In the genomic region with DNA sequence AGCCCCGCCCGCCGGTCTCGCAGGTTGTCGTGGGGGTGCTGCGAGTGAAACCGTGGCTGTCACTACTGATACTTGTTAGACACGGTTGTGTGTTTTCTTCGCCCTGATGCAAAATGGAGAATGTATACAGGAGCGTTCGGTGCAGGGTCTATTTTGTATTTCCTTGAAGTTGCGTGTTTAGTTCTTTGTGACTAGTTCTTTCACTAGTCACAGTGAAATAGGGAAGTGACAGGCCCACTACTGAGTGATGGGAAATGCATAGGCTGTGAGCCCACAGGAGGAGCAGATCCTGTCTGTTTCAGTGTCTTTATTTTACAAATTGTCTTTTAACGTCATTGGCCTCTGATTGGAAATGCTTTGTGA, we compare ENCODE assay signal across 8 cellular contexts. TPM values are rescaled to one million over a fixed set of nuclear protein-coding genes. Genes with fewer than 3 reads are reported as not detected.
DNase-seq lines count a peak whose midpoint lies in the region; ATAC-seq and TF ChIP-seq lines count a peak whose summit lies in the region.

No MANE protein-coding gene starts in this region.

- no peaks in the 10 kb centered on the region for H3K9me3 Mint-ChIP-seq in activated T-cell treated with anti-CD3 and anti-CD28 coated beads, Interleukin-2, amount 50 U/mL, for 24 hours
- no peaks in the 10 kb centered on the region for H3K9me3 Mint-ChIP-seq in naive thymus-derived CD8-positive, alpha-beta T cell

- no peaks in the 10 kb centered on the region for H4K20me1 ChIP-seq in PC-3 (ENCODE audit: low read length)

- CTCF ChIA-PET in PC-3 (lab: Charles Lee), result interaction anchor here (1.2 kb wide), 1 partner anchor 11 kb away, joined by 4 read pairs; the partner anchor contains the start of gene EEF1AKMT2

- POLR2A ChIA-PET in PC-3 (lab: Charles Lee; ENCODE audit: unreplicated experiment), result interaction anchor here (0.6 kb wide), 1 partner anchor 227 kb away, joined by 3 read pairs; no protein-coding TSS in a partner anchor
- POLR2A ChIA-PET in naive thymus-derived CD8-positive, alpha-beta T cell (lab: Charles Lee), result interaction anchor here (0.9 to 1.2 kb wide), 6 partner anchors 9 to 340 kb away, joined by 3 to 15 read pairs (median 6); partner anchors contain the start of genes EEF1AKMT2 and LHPP

- intact Hi-C loops in PC-3 (cut with micrococcal nuclease), result no loop called here

- DNase-seq in activated T-cell treated with anti-CD3 and anti-CD28 coated beads, Interleukin-2, amount 50 U/mL, for 24 hours, result no peak
- no peak for DNase-seq in activated T-cell treated with anti-CD3 and anti-CD28 coated beads, Interleukin-2, amount 50 U/mL, for 48 hours
- DNase-seq in PC-3 (no peak), NCI-H345 treated with DMSO at 0.1 percent for 48 hours (lab: John Stamatoyannopoulos, UW; ENCODE audit: unreplicated experiment) (no peak), HCEC 1CT (no peak)
- peak in 2 of 10 donors; percentile 2 to 3 for DNase-seq in naive thymus-derived CD8-positive, alpha-beta T cell

- BruUV-seq in PC-3 (replicated peaks; lab: Mats Ljungman, UMichigan), result TSS peak; percentile 51

- peak overlapping the region; percentile 96 for H3K4me3 Mint-ChIP-seq in activated T-cell treated with anti-CD3 and anti-CD28 coated beads, Interleukin-2, amount 50 U/mL, for 24 hours
- peak overlapping the region; percentile 85 to 94 (median 89) for H3K4me3 Mint-ChIP-seq in naive thymus-derived CD8-positive, alpha-beta T cell

- H3K4me1 Mint-ChIP-seq in activated T-cell treated with anti-CD3 and anti-CD28 coated beads, Interleukin-2, amount 50 U/mL, for 24 hours (ENCODE audit: low read depth), result peaks cover 22% of the 10 kb centered on the region
- H3K4me1 Mint-ChIP-seq in naive thymus-derived CD8-positive, alpha-beta T cell, result peaks cover 6 to 26% (median 15%) of the 10 kb centered on the region in 4 donors

- no peaks in the 10 kb centered on the region for H3F3A ChIP-seq in PC-3 (ENCODE audit: low read length, unreplicated experiment)

- H3K9ac ChIP-seq in PC-3 (ENCODE audit: low read length), result peak overlapping the region; percentile 95

- 3 to 6% methylated on average over 13 of the region's 13 CpGs for WGBS in ectodermal cell, 2 experiments

- H3K27ac Mint-ChIP-seq in activated T-cell treated with anti-CD3 and anti-CD28 coated beads, Interleukin-2, amount 50 U/mL, for 24 hours, result peak overlapping the region; percentile 96
- H3K27ac Mint-ChIP-seq in naive thymus-derived CD8-positive, alpha-beta T cell, result peak overlapping the region; percentile 79 to 96 (median 90)

- no peaks in the 10 kb centered on the region for H3K9me3 ChIP-seq in PC-3 (ENCODE audit: low read length)
- no peaks in the 10 kb centered on the region for H3K9me3 ChIP-seq in ectodermal cell (ENCODE audit: control insufficient read depth, low read length)

- H3K4me3 ChIP-seq in PC-3 (ENCODE audit: low read length), result peak overlapping the region; percentile 93
- H3K4me3 ChIP-seq in ectodermal cell (ENCODE audit: insufficient read depth, low read depth, low read length), result peak overlapping the region; percentile 83

- peak overlapping the region; percentile 96 for H2AFZ ChIP-seq in PC-3 (ENCODE audit: low read length)

- H3K27me3 ChIP-seq in PC-3 (ENCODE audit: low read length) (no peaks in the 10 kb centered on the region), ectodermal cell (ENCODE audit: control insufficient read depth, insufficient read depth, low read length, poor library complexity, severe bottlenecking) (no peaks in the 10 kb centered on the region)

- H3K27me3 Mint-ChIP-seq in activated T-cell treated with anti-CD3 and anti-CD28 coated beads, Interleukin-2, amount 50 U/mL, for 24 hours, result peaks cover 4% of the 10 kb centered on the region
- H3K27me3 Mint-ChIP-seq in naive thymus-derived CD8-positive, alpha-beta T cell, result peaks cover 0 to 5% (median 0%) of the 10 kb centered on the region in 5 donors

- H3K36me3 Mint-ChIP-seq in activated T-cell treated with anti-CD3 and anti-CD28 coated beads, Interleukin-2, amount 50 U/mL, for 24 hours (ENCODE audit: low read depth), result peaks cover 18% of the 10 kb centered on the region
- peaks cover 0 to 7% (median 0%) of the 10 kb centered on the region in 3 donors for H3K36me3 Mint-ChIP-seq in naive thymus-derived CD8-positive, alpha-beta T cell

- peak overlapping the region; percentile 91 for H3K4me2 ChIP-seq in PC-3 (ENCODE audit: low read length)

- H3K9me2 ChIP-seq in PC-3 (replicated peaks; ENCODE audit: low read length), result no peaks in the 10 kb centered on the region

- peak; percentile 44 for ATAC-seq in HG02885 (IDR thresholded peaks at IDR 0.05; ENCODE audit: poor library complexity, unreplicated experiment)
- no peak; the same call in 1 of the 2 replicates for ATAC-seq in PC-3
- no peak for ATAC-seq in naive thymus-derived CD8-positive, alpha-beta T cell

- peaks cover 26% of the 10 kb centered on the region for H3K79me2 ChIP-seq in PC-3 (ENCODE audit: low read length)

- no peak overlapping the region for H3K27ac ChIP-seq in PC-3 (ENCODE audit: low read length)
- no peak overlapping the region for H3K27ac ChIP-seq in ectodermal cell (ENCODE audit: insufficient read depth, low read depth, low read length, poor library complexity, severe bottlenecking)

- H3K4me1 ChIP-seq in PC-3 (ENCODE audit: insufficient read depth, low read length) (peaks cover 8% of the 10 kb centered on the region; the same call in 1 of the 2 replicates), ectodermal cell (ENCODE audit: control insufficient read depth, insufficient read depth, low read length) (peaks cover 2% of the 10 kb centered on the region)

- H3K36me3 ChIP-seq in PC-3 (ENCODE audit: low read depth, low read length) (no peaks in the 10 kb centered on the region), ectodermal cell (ENCODE audit: control insufficient read depth, insufficient read depth, low read length) (no peaks in the 10 kb centered on the region)

- TF ChIP-seq CTCF in PC-3 (conservative IDR thresholded peaks at IDR 0.05; ENCODE audit: low read depth, low read length), result no peak

RNA-seq across cellular contexts. Expression of gene ABRAXAS2, which starts 0.7 kb away (rescaled TPM):
- 7.9 and 10.6 TPM in 2 replicates for total RNA-seq in PC-3 (2014; rRNA removed)
- polyA plus RNA-seq in ectodermal cell (2013, experiment 1 of 4), result 20.5 TPM
- 19.4 TPM for polyA plus RNA-seq in ectodermal cell (2013, experiment 2 of 4)
- polyA plus RNA-seq in ectodermal cell (2013, experiment 3 of 4), result 16.8 TPM
- polyA plus RNA-seq in ectodermal cell (2013, experiment 4 of 4), result 17.7 TPM
- total RNA-seq in naive thymus-derived CD8-positive, alpha-beta T cell, result 10 to 100 TPM; 16.0 to 16.1 TPM
- 10 to 100 TPM; 10.6 to 11.2 (median 11.0) TPM for polyA plus RNA-seq in naive thymus-derived CD8-positive, alpha-beta T cell

RNA-seq across cellular contexts. Expression of gene EEF1AKMT2, which starts 10.6 kb away (rescaled TPM):
- total RNA-seq in PC-3 (2014; rRNA removed), result 18.2 and 19.6 TPM in 2 replicates
- polyA plus RNA-seq in ectodermal cell (2013, experiment 1 of 4), result 37.8 TPM
- 38.4 TPM for polyA plus RNA-seq in ectodermal cell (2013, experiment 2 of 4)
- polyA plus RNA-seq in ectodermal cell (2013, experiment 3 of 4), result 35.7 TPM
- polyA plus RNA-seq in ectodermal cell (2013, experiment 4 of 4), result 37.7 TPM
- 10 to 100 TPM; 18.4 to 22.4 TPM for total RNA-seq in naive thymus-derived CD8-positive, alpha-beta T cell
- polyA plus RNA-seq in naive thymus-derived CD8-positive, alpha-beta T cell, result 10 to 100 TPM; 21.1 to 29.9 (median 22.6) TPM

RNA-seq across cellular contexts. Expression of gene FAM53B, which starts 58.1 kb away (rescaled TPM):
- total RNA-seq in PC-3 (2014; rRNA removed), result 16.5 and 19.4 TPM in 2 replicates
- 23.8 TPM for polyA plus RNA-seq in ectodermal cell (2013, experiment 1 of 4)
- polyA plus RNA-seq in ectodermal cell (2013, experiment 2 of 4), result 23.7 TPM
- polyA plus RNA-seq in ectodermal cell (2013, experiment 3 of 4), result 19.7 TPM
- polyA plus RNA-seq in ectodermal cell (2013, experiment 4 of 4), result 21.1 TPM
- 10 to 100 TPM; 22.2 to 23.2 TPM for total RNA-seq in naive thymus-derived CD8-positive, alpha-beta T cell
- polyA plus RNA-seq in naive thymus-derived CD8-positive, alpha-beta T cell, result 10 to 100 TPM in 2 of 3 donors, 1 to 10 TPM in 1; 2.4 to 15.1 (median 11.9) TPM
